28 cellular contexts compared by ENCODE assay signal in the genomic region with DNA sequence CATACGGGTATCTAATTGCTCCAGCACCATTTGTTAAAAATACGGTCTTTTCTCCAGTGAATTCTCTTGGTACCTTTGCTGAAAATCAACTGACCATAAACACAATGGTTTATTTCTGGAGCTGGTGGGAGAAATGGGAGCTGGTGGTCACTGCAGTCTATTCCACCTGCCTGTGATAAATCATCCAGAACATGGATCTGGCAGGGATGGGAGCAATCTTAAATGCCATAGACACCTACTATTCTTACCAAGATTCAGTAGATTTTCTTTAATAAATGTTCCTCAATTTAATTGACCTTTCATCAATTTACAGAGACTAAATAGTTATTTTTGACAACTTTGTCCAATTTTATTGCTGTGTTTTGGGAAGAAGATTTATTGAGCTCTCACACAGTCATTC.
"Had no signal": no experiment of that assay in that cellular context is flagged by ENCODE, and none has a peak within 500 bp of the region (broad histone marks: within the 10 kb centered on the region; RNA-seq: fewer than 3 reads in every experiment).

No MANE protein-coding gene starts in this region.

- H3K27ac ChIP-seq: adrenal gland, body of pancreas, colonic mucosa, epithelial cell of prostate, esophagus squamous epithelium, gastroesophageal sphincter, WERI-Rb-1 had no signal

- FAIRE-seq: endometrium, endothelial cell of umbilical vein had no signal

- H3K4me3 ChIP-seq: adrenal gland, body of pancreas, colonic mucosa, esophagus squamous epithelium, gastroesophageal sphincter had no signal

- H3K36me3 ChIP-seq: adrenal gland, colonic mucosa, esophagus squamous epithelium, gastroesophageal sphincter, WERI-Rb-1 had no signal

- H3K27me3 ChIP-seq: adrenal gland, body of pancreas, colonic mucosa, esophagus squamous epithelium, gastroesophageal sphincter had no signal

- H3K4me1 ChIP-seq: adrenal gland, body of pancreas, colonic mucosa, esophagus squamous epithelium, gastroesophageal sphincter had no signal

- DNase-seq: activated B cell treated with CpG ODN at 0.5 μM for 24 hours; activated CD4-positive, alpha-beta T cell treated with anti-CD3 and anti-CD28 coated beads for 48 hours; activated CD4-positive, alpha-beta T cell treated with anti-CD3 and anti-CD28 coated beads, Interleukin-2, amount 50 U/mL, for 1 hour; activated CD4-positive, alpha-beta T cell treated with anti-CD3 and anti-CD28 coated beads, Interleukin-2, amount 50 U/mL, for 48 hours; activated CD8-positive, alpha-beta memory T cell treated with anti-CD3 and anti-CD28 coated beads for 24 hours; activated CD8-positive, alpha-beta T cell treated with anti-CD3 and anti-CD28 coated beads for 36 hours; activated effector memory CD4-positive, alpha-beta T cell treated with anti-CD3 and anti-CD28 coated beads, Interleukin-2, amount 50 U/mL, for 16 hours; activated naive CD4-positive, alpha-beta T cell treated with anti-CD3 and anti-CD28 coated beads for 36 hours; activated naive CD8-positive, alpha-beta T cell treated with anti-CD3 and anti-CD28 coated beads for 36 hours; activated naive CD8-positive, alpha-beta T cell treated with anti-CD3 and anti-CD28 coated beads, Interleukin-2, amount 50 U/mL, for 24 hours; activated T-cell treated with anti-CD3 and anti-CD28 coated beads, Interleukin-2, amount 50 U/mL, for 48 hours; adrenal gland; amygdala; aorta; body of pancreas; central memory CD4-positive, alpha-beta T cell; cerebellar nuclear complex; colonic mucosa; effector CD8-positive, alpha-beta T cell; esophagus squamous epithelium; foreskin melanocyte; T-cell; T1000; WERI-Rb-1 had no signal

- H3K9me3 ChIP-seq: adrenal gland, body of pancreas, colonic mucosa, esophagus squamous epithelium, gastroesophageal sphincter had no signal
